15 cellular contexts compared by ENCODE assay signal in genomic region chr4:145501051-145501660, GRCh38. TPM values are rescaled to one million over a fixed set of nuclear protein-coding genes. Genes with fewer than 3 reads are reported as not detected.
DNase-seq lines count a peak whose midpoint lies in the region; ATAC-seq and TF ChIP-seq lines count a peak whose summit lies in the region.
"Had no signal": no experiment of that assay in that cellular context is flagged by ENCODE, and none has a peak within 500 bp of the region (broad histone marks: within the 10 kb centered on the region; RNA-seq: fewer than 3 reads in every experiment).

No MANE protein-coding gene starts in this region.

- no peaks in the 10 kb centered on the region for H3K36me3 ChIP-seq in subcutaneous abdominal adipose tissue (ENCODE audit: control insufficient read depth in 5 of 5, insufficient read depth in 5 of 5, low read length in 5 of 5)
- H3K36me3 ChIP-seq: neural progenitor cell had no signal

- intact Hi-C loops in dorsolateral prefrontal cortex (cut with DNase I), result no loop called here

- ATAC-seq in HG02642 (IDR thresholded peaks at IDR 0.05; ENCODE audit: poor library complexity, unreplicated experiment), result peak; percentile 61

- H3K9ac ChIP-seq in subcutaneous abdominal adipose tissue (ENCODE audit: low read length in 5 of 5), result no peak overlapping the region
- H3K9ac ChIP-seq: neural progenitor cell had no signal

- no peak overlapping the region for H3K4me3 ChIP-seq in subcutaneous abdominal adipose tissue (ENCODE audit: low read depth in 1 of 5, low read length in 5 of 5)
- no peak overlapping the region for H3K4me3 ChIP-seq in dorsolateral prefrontal cortex
- H3K4me3 ChIP-seq: neural progenitor cell had no signal

- DNase-seq in DMS 273 (lab: John Stamatoyannopoulos, UW; ENCODE audit: unreplicated experiment), result peak; percentile 24
- DNase-seq in DMS 273 treated with DMSO at 0.1 percent for 48 hours (lab: John Stamatoyannopoulos, UW), result no peak
- DNase-seq in NCI-H2171 (lab: John Stamatoyannopoulos, UW), result peak; percentile 4
- no peak for DNase-seq in dedifferentiated amniotic fluid mesenchymal stem cell (ENCODE audit: extremely low spot score)
- DNase-seq in activated CD4-positive, CD25-positive, alpha-beta regulatory T cell treated with anti-CD3 and anti-CD28 coated beads, Interleukin-2, amount 50 U/mL, for 72 hours, result no peak
- no peak for DNase-seq in dorsolateral prefrontal cortex
- DNase-seq: activated CD4-positive, alpha-beta T cell treated with anti-CD3 and anti-CD28 coated beads for 48 hours; activated naive CD4-positive, alpha-beta T cell treated with anti-CD3 and anti-CD28 coated beads, Interleukin-2, amount 10 ng/mL, durations not matched to agents 7 days and 5 days; NCI-H2081; SIG-M5; stimulated activated CD4-positive, alpha-beta T cell treated with anti-CD3 and anti-CD28 coated beads, Interleukin-2, amount 100 ng/mL, for 24 hours had no signal

- H3K4me1 ChIP-seq in subcutaneous abdominal adipose tissue (ENCODE audit: control insufficient read depth in 5 of 5, insufficient read depth in 5 of 5, low read length in 5 of 5), result peaks cover 0 to 39% (median 11%) of the 10 kb centered on the region in 5 donors

- H3K27ac ChIP-seq in subcutaneous abdominal adipose tissue (ENCODE audit: low read depth, low read length) (peak overlapping the region; percentile 51), dorsolateral prefrontal cortex (no peak overlapping the region)
- H3K27ac ChIP-seq: 22Rv1, neural progenitor cell had no signal

- TF ChIP-seq CTCF in dorsolateral prefrontal cortex (IDR thresholded peaks at IDR 0.05 in 54 of 56, conservative IDR thresholded peaks at IDR 0.05 in 2 of 56; ENCODE audit: low read depth in 1 of 56, partially characterized antibody in 56 of 56), result no peak

- H3K27me3 ChIP-seq in subcutaneous abdominal adipose tissue (ENCODE audit: control insufficient read depth in 5 of 5, insufficient read depth in 4 of 5, low read length in 5 of 5), result no peaks in the 10 kb centered on the region
- H3K27me3 ChIP-seq in dorsolateral prefrontal cortex, result no peaks in the 10 kb centered on the region
- H3K27me3 ChIP-seq: neural progenitor cell had no signal

- H3K9me3 ChIP-seq in subcutaneous abdominal adipose tissue (ENCODE audit: control insufficient read depth in 5 of 5, low read length in 5 of 5), result no peaks in the 10 kb centered on the region

RNA-seq across cellular contexts. Expression of gene SMAD1, which starts 19.5 kb away (rescaled TPM):
- 10 to 100 TPM; 18.8 to 78.1 (median 34.1) TPM for total RNA-seq in dorsolateral prefrontal cortex

Comparison
In these comparisons a context has a peak if more than half of its experiments do, and no peak if none do; other contexts are left out.
1. DNase-seq: peak in DMS 273 (single experiment) and NCI-H2171 (single experiment); none in DMS 273 treated with DMSO at 0.1 percent for 48 hours (single experiment), dedifferentiated amniotic fluid mesenchymal stem cell (single experiment), activated CD4-positive, CD25-positive, alpha-beta regulatory T cell treated with anti-CD3 and anti-CD28 coated beads, Interleukin-2, amount 50 U/mL, for 72 hours (single experiment) and dorsolateral prefrontal cortex (0 of 10).